1 cellular context compared by ENCODE assay signal in genomic region chr22:29769723-29770321, GRCh38.
A peak's percentile ranks its signal among the peaks of the same experiment; 100 is the strongest.
TF ChIP-seq lines count a peak whose summit lies in the region.

No MANE protein-coding gene starts in this region.

TF ChIP-seq in HepG2, 621 proteins besides CTCF, POLR2A, EP300 and RAD21 (continued from another document and continues in another):
- TF ChIP-seq ZBTB7B (CRISPR knock-in tag; IDR thresholded peaks at IDR 0.05) (no peak), POLR2AphosphoS2 (IDR thresholded peaks at IDR 0.05; ENCODE audit: low read depth, low read length) (no peak), ZNF891 (CRISPR knock-in tag; IDR thresholded peaks at IDR 0.05) (no peak), PPARG (CRISPR knock-in tag; conservative IDR thresholded peaks at IDR 0.05) (peak; percentile 78), PITX1 (CRISPR knock-in tag; IDR thresholded peaks at IDR 0.05) (peak; percentile 92), PAXIP1 (CRISPR knock-in tag; conservative IDR thresholded peaks at IDR 0.05) (peak; percentile 96), HES4 (CRISPR knock-in tag; IDR thresholded peaks at IDR 0.05; ENCODE audit: borderline replicate concordance) (no peak), KLF16 (CRISPR knock-in tag; IDR thresholded peaks at IDR 0.05) (peak in 1 of 2 experiments; percentile 70; a peak in 2 of 4 replicates), ZNF589 (CRISPR knock-in tag; conservative IDR thresholded peaks at IDR 0.05) (no peak), KDM6A (CRISPR knock-in tag; IDR thresholded peaks at IDR 0.05; ENCODE audit: low read depth) (peak; percentile 69), TBX3 (IDR thresholded peaks at IDR 0.05; ENCODE audit: borderline replicate concordance) (peak; percentile 62; the same call in 1 of the 2 replicates), HMGXB4 (CRISPR knock-in tag; IDR thresholded peaks at IDR 0.05; ENCODE audit: borderline replicate concordance in 1 of 2, low read depth in 1 of 2) (no peak), PCBP1 (IDR thresholded peaks at IDR 0.05; ENCODE audit: borderline replicate concordance, low read depth, low read length) (no peak), TRAFD1 (CRISPR knock-in tag; IDR thresholded peaks at IDR 0.05; ENCODE audit: borderline replicate concordance) (no peak), ZNF234 (CRISPR knock-in tag; conservative IDR thresholded peaks at IDR 0.05) (no peak), ZBTB3 (CRISPR knock-in tag; IDR thresholded peaks at IDR 0.05; ENCODE audit: borderline replicate concordance, low read depth) (0 out of 2 replicates have a peak, but pooled peaks have one; percentile 62), ZFP90 (CRISPR knock-in tag; IDR thresholded peaks at IDR 0.05; ENCODE audit: borderline replicate concordance) (no peak), MTF2 (CRISPR knock-in tag; IDR thresholded peaks at IDR 0.05; ENCODE audit: borderline replicate concordance) (no peak), ZNF430 (CRISPR knock-in tag; IDR thresholded peaks at IDR 0.05) (0 out of 2 replicates have a peak, but pooled peaks have one; percentile 23), SMAD1 (CRISPR knock-in tag; IDR thresholded peaks at IDR 0.05; ENCODE audit: borderline replicate concordance, low read depth) (no peak), ATF6 (CRISPR knock-in tag; conservative IDR thresholded peaks at IDR 0.05) (no peak), SRF (IDR thresholded peaks at IDR 0.05; ENCODE audit: low read depth, low read length) (no peak), YY1 (IDR thresholded peaks at IDR 0.05; ENCODE audit: insufficient read depth, insufficient replicate concordance, low read depth, low read length) (no peak), NAIF1 (CRISPR knock-in tag; IDR thresholded peaks at IDR 0.05; ENCODE audit: borderline replicate concordance) (0 out of 2 replicates have a peak, but pooled peaks have one; percentile 28), ZNF574 (CRISPR knock-in tag; IDR thresholded peaks at IDR 0.05) (no peak), IRF2 (CRISPR knock-in tag; IDR thresholded peaks at IDR 0.05) (peak; percentile 70), MIER2 (CRISPR knock-in tag; IDR thresholded peaks at IDR 0.05) (no peak), RARG (CRISPR knock-in tag; IDR thresholded peaks at IDR 0.05; ENCODE audit: low read depth) (no peak), NCOA1 (CRISPR knock-in tag; IDR thresholded peaks at IDR 0.05) (no peak), ELF3 (CRISPR knock-in tag; IDR thresholded peaks at IDR 0.05) (peak; percentile 74), IRF1 (CRISPR knock-in tag; IDR thresholded peaks at IDR 0.05; ENCODE audit: low read depth) (no peak), ARNT2 (CRISPR knock-in tag; IDR thresholded peaks at IDR 0.05; ENCODE audit: low read depth) (no peak), ARID2 (CRISPR knock-in tag; IDR thresholded peaks at IDR 0.05; ENCODE audit: borderline replicate concordance) (no peak), ZNF619 (CRISPR knock-in tag; IDR thresholded peaks at IDR 0.05) (no peak), ZNF121 (CRISPR knock-in tag; IDR thresholded peaks at IDR 0.05) (no peak), SP5 (CRISPR knock-in tag; IDR thresholded peaks at IDR 0.05; ENCODE audit: borderline replicate concordance, low read depth) (no peak)
- TF ChIP-seq, protein P1, sequence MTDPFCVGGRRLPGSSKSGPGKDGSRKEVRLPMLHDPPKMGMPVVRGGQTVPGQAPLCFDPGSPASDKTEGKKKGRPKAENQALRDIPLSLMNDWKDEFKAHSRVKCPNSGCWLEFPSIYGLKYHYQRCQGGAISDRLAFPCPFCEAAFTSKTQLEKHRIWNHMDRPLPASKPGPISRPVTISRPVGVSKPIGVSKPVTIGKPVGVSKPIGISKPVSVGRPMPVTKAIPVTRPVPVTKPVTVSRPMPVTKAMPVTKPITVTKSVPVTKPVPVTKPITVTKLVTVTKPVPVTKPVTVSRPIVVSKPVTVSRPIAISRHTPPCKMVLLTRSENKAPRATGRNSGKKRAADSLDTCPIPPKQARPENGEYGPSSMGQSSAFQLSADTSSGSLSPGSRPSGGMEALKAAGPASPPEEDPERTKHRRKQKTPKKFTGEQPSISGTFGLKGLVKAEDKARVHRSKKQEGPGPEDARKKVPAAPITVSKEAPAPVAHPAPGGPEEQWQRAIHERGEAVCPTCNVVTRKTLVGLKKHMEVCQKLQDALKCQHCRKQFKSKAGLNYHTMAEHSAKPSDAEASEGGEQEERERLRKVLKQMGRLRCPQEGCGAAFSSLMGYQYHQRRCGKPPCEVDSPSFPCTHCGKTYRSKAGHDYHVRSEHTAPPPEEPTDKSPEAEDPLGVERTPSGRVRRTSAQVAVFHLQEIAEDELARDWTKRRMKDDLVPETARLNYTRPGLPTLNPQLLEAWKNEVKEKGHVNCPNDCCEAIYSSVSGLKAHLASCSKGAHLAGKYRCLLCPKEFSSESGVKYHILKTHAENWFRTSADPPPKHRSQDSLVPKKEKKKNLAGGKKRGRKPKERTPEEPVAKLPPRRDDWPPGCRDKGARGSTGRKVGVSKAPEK (CRISPR knock-in tag; IDR thresholded peaks at IDR 0.05; ENCODE audit: borderline replicate concordance): no peak
- TF ChIP-seq, protein P2, sequence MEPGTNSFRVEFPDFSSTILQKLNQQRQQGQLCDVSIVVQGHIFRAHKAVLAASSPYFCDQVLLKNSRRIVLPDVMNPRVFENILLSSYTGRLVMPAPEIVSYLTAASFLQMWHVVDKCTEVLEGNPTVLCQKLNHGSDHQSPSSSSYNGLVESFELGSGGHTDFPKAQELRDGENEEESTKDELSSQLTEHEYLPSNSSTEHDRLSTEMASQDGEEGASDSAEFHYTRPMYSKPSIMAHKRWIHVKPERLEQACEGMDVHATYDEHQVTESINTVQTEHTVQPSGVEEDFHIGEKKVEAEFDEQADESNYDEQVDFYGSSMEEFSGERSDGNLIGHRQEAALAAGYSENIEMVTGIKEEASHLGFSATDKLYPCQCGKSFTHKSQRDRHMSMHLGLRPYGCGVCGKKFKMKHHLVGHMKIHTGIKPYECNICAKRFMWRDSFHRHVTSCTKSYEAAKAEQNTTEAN (CRISPR knock-in tag; conservative IDR thresholded peaks at IDR 0.05): no peak
